Comparison of ENCODE assay signal across 20 cellular contexts in genomic region chr5:143494595-143494994, GRCh38.
"Had no signal": no experiment of that assay in that cellular context is flagged by ENCODE, and none has a peak within 500 bp of the region (broad histone marks: within the 10 kb centered on the region; RNA-seq: fewer than 3 reads in every experiment).

No MANE protein-coding gene starts in this region.

- H3K27me3 ChIP-seq: hepatocyte, left lung, pancreas, upper lobe of left lung had no signal

- H3K27ac Mint-ChIP-seq: activated CD4-positive, alpha-beta T cell treated with anti-CD3 and anti-CD28 coated beads for 36 hours; activated CD8-positive, alpha-beta T cell treated with anti-CD3 and anti-CD28 coated beads for 36 hours; activated naive CD4-positive, alpha-beta T cell treated with anti-CD3 and anti-CD28 coated beads, Interleukin-2, amount 50 U/mL, for 72 hours; naive thymus-derived CD4-positive, alpha-beta T cell; stimulated activated memory B cell treated with anti-CD40 and anti-IgM and Interleukin-4, amounts not matched to agents 10 μg/mL and 1 μg/mL and 100 μg/mL, for 72 hours; T-helper 17 cell had no signal

- H3K36me3 ChIP-seq: left lung, pancreas, upper lobe of left lung had no signal

- H3K27ac ChIP-seq: hepatocyte, pancreas, upper lobe of left lung had no signal

- H3K9me3 Mint-ChIP-seq: activated CD8-positive, alpha-beta T cell treated with anti-CD3 and anti-CD28 coated beads for 36 hours; central memory CD8-positive, alpha-beta T cell had no signal

- ATAC-seq: activated CD8-positive, alpha-beta T cell treated with anti-CD3 and anti-CD28 coated beads for 36 hours; activated naive CD4-positive, alpha-beta T cell treated with anti-CD3 and anti-CD28 coated beads, Interleukin-2, amount 50 U/mL, for 72 hours; mucosa of descending colon; naive thymus-derived CD4-positive, alpha-beta T cell; stimulated activated memory B cell treated with anti-CD40 and anti-IgM and Interleukin-4, amounts not matched to agents 10 μg/mL and 1 μg/mL and 100 μg/mL, for 72 hours; T-helper 17 cell had no signal

- H3K27me3 Mint-ChIP-seq: activated CD4-positive, alpha-beta T cell treated with anti-CD3 and anti-CD28 coated beads for 36 hours; stimulated activated memory B cell treated with anti-CD40 and anti-IgM and Interleukin-4, amounts not matched to agents 10 μg/mL and 1 μg/mL and 100 μg/mL, for 72 hours had no signal

- DNase-seq: activated CD4-positive, alpha-beta T cell treated with anti-CD3 and anti-CD28 coated beads for 36 hours; activated CD8-positive, alpha-beta T cell treated with anti-CD3 and anti-CD28 coated beads for 36 hours; activated effector memory CD4-positive, alpha-beta T cell treated with anti-CD3 and anti-CD28 coated beads, Interleukin-2, amount 50 U/mL, for 16 hours; activated T-cell treated with anti-CD3 and anti-CD28 coated beads, Interleukin-2, amount 50 U/mL, for 48 hours; cortex of kidney; effector CD4-positive, alpha-beta T cell; islet precursor cell; left lung; mucosa of descending colon; naive thymus-derived CD4-positive, alpha-beta T cell; pancreas; retina; stimulated activated CD4-positive, alpha-beta T cell treated with anti-CD3 and anti-CD28 coated beads, Interleukin-2, amount 100 ng/mL, for 48 hours; substantia nigra; T-helper 17 cell; upper lobe of left lung had no signal

- H2AFZ ChIP-seq: hepatocyte had no signal

- H3K4me3 ChIP-seq: hepatocyte, left lung, mucosa of descending colon, pancreas, upper lobe of left lung had no signal

- H3K79me2 ChIP-seq: hepatocyte had no signal

- H3K9me3 ChIP-seq: left lung, mucosa of descending colon, pancreas, upper lobe of left lung had no signal

- H3K4me1 Mint-ChIP-seq: activated CD4-positive, alpha-beta T cell treated with anti-CD3 and anti-CD28 coated beads for 36 hours; central memory CD8-positive, alpha-beta T cell; stimulated activated memory B cell treated with anti-CD40 and anti-IgM and Interleukin-4, amounts not matched to agents 10 μg/mL and 1 μg/mL and 100 μg/mL, for 72 hours; T-helper 17 cell had no signal

- H3K4me2 ChIP-seq: hepatocyte had no signal

- H3K4me3 Mint-ChIP-seq: activated CD4-positive, alpha-beta T cell treated with anti-CD3 and anti-CD28 coated beads for 36 hours; activated CD8-positive, alpha-beta T cell treated with anti-CD3 and anti-CD28 coated beads for 36 hours; central memory CD8-positive, alpha-beta T cell; naive thymus-derived CD4-positive, alpha-beta T cell; stimulated activated memory B cell treated with anti-CD40 and anti-IgM and Interleukin-4, amounts not matched to agents 10 μg/mL and 1 μg/mL and 100 μg/mL, for 72 hours; T-helper 17 cell had no signal

- H3K36me3 Mint-ChIP-seq: activated naive CD4-positive, alpha-beta T cell treated with anti-CD3 and anti-CD28 coated beads, Interleukin-2, amount 50 U/mL, for 72 hours; stimulated activated memory B cell treated with anti-CD40 and anti-IgM and Interleukin-4, amounts not matched to agents 10 μg/mL and 1 μg/mL and 100 μg/mL, for 72 hours had no signal
